8 cellular contexts compared by ENCODE assay signal in the genomic region with DNA sequence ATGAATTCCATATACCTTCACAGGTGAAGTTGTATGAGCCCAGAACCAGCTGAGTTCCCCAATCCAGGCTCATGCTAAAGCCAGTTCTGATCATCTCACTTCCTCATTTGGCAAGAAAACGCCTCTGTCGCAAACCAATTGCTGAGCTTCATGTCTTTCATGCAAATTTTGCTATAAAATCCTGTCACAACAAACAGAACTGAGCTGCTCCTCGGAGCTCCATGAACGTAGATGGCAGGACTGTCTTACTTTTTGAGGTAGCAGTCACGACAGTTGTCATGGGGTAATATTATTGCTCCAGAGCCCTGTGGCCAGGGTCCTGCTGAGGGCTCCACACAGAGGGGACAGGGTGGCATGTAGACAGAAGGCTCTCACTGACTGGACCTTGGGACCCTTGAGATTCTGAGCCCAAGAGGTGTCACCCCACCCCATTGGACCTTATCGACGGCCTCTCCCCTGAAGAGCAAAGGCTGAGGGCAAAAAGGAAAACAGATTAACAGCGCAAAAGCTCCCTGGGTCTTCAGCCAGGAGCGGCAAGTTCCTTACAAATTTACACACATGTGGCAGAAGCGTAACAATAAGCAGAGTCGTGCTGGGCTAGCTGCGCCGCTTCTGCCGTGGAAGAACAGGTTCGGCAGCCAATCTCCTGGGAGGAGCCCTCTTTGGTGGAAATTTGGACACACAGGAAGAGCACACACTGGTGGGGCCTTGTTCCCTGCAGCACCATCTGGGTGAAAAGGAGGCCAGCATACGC.
DNase-seq lines count a peak whose midpoint lies in the region; ATAC-seq and TF ChIP-seq lines count a peak whose summit lies in the region.

No MANE protein-coding gene starts in this region.

- peaks cover 23% of the 10 kb centered on the region for H3K4me1 Mint-ChIP-seq in mesothelial cell of epicardium

- no peaks in the 10 kb centered on the region for H3K36me3 Mint-ChIP-seq in mesothelial cell of epicardium

- ATAC-seq in GM18499 (IDR thresholded peaks at IDR 0.05; ENCODE audit: insufficient read depth, unreplicated experiment) (peak; percentile 53), HG02642 (IDR thresholded peaks at IDR 0.05; ENCODE audit: poor library complexity, unreplicated experiment) (peak; percentile 66)

- no peak overlapping the region for H3K4me3 Mint-ChIP-seq in mesothelial cell of epicardium

- DNase-seq in NOMO-1 (lab: John Stamatoyannopoulos, UW; ENCODE audit: unreplicated experiment in 2 of 2) = peak; percentile 98
- DNase-seq in mesothelial cell of epicardium (ENCODE audit: low spot score in 2 of 2, unreplicated experiment in 2 of 2) = no peak
- DNase-seq in A172 (ENCODE audit: low spot score) = no peak
- DNase-seq in COR-L47 (lab: John Stamatoyannopoulos, UW) = no peak
- DNase-seq in NCI-H1436 (lab: John Stamatoyannopoulos, UW) = no peak
- no peak for DNase-seq in AG08395 (ENCODE audit: low spot score)

- H3K27ac Mint-ChIP-seq in mesothelial cell of epicardium = peak overlapping the region; percentile 74

- H3K27me3 Mint-ChIP-seq in mesothelial cell of epicardium (ENCODE audit: low read depth) = no peaks in the 10 kb centered on the region

- H3K9me3 Mint-ChIP-seq in mesothelial cell of epicardium = no peaks in the 10 kb centered on the region

- no peak for TF ChIP-seq CTCF in mesothelial cell of epicardium (IDR thresholded peaks at IDR 0.05; ENCODE audit: unreplicated experiment)

Comparison
In these comparisons a context has a peak if more than half of its experiments do, and no peak if none do; other contexts are left out.
1. DNase-seq: peak in NOMO-1 (2 of 2); none in mesothelial cell of epicardium (0 of 2), A172 (single experiment), COR-L47 (single experiment), NCI-H1436 (single experiment) and AG08395 (single experiment).